Comparison of ENCODE assay signal across 10 cellular contexts in the genomic region with DNA sequence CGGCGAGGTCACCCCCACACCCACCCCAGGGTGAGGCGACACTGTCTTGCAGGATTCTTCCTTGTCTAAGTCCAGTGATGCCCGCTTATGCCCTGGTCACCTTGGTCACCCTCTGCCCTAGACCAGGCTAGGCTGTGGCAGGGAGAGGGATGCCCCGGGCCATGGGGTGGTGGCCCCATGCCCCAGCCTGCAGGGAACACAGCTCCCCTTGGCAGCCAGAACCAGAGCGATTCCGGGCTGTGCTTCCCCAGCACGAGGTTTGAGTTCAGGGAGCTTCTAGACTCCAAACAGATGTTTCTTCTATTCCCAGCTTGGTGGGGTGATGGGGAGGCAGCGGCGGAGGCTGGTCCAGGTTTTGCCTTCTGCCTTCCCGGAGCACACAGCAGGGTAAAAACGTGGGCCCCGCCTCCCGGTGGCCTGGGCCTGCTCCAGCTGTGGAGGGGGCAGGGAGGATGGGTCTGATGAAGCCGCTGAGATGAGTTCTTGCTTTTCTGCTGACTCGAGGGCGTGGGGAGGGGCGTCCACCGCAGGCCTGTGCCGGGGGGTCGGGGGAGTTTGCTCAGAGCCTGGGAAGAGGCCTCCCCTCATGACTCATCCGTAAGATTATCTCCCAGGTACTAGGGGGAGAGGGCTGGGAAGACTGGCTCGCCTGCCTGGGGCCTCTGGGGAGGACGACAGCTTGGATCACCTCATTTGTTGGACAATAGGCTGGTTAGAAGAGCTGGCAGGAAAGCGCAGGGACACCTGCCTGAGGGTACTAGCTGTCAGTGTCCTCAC. TPM values are rescaled to one million over a fixed set of nuclear protein-coding genes. Genes with fewer than 3 reads are reported as not detected.
A peak's percentile ranks its signal among the peaks of the same experiment; 100 is the strongest.
DNase-seq lines count a peak whose midpoint lies in the region; TF ChIP-seq lines count a peak whose summit lies in the region.
"Had no signal": no experiment of that assay in that cellular context is flagged by ENCODE, and none has a peak within 500 bp of the region (broad histone marks: within the 10 kb centered on the region; RNA-seq: fewer than 3 reads in every experiment).

No MANE protein-coding gene starts in this region.

- H3K27me3 Mint-ChIP-seq in brain = no peaks in the 10 kb centered on the region
- H3K27me3 Mint-ChIP-seq: stimulated activated naive CD8-positive, alpha-beta T cell treated with anti-CD3 and anti-CD28 coated beads, Interleukin-15, Interleukin-2, amounts not matched to agents 100 ng/mL and 50 ng/mL, for 24 hours had no signal

- in situ Hi-C loops in KBM-7 (cut with MboI; ENCODE audit: low pct_unique_long_range_greater_than_20kb, low sequenced_read_pairs) = loop anchor here (25.0 kb wide), 1 partner anchor 288 kb away; a partner anchor contains a TSS

- peaks cover 0 to 3% (median 0%) of the 10 kb centered on the region in 5 experiments for H3K9me3 Mint-ChIP-seq in brain
- H3K9me3 Mint-ChIP-seq: stimulated activated naive CD8-positive, alpha-beta T cell treated with anti-CD3 and anti-CD28 coated beads, Interleukin-15, Interleukin-2, amounts not matched to agents 100 ng/mL and 50 ng/mL, for 24 hours had no signal

- peaks cover 45% of the 10 kb centered on the region for H3K4me1 Mint-ChIP-seq in brain

- TF ChIP-seq CTCF in brain (conservative IDR thresholded peaks at IDR 0.05) = no peak

- DNase-seq in NCI-H2171 (lab: John Stamatoyannopoulos, UW) (peak; percentile 85), iPS-NIHi11 (ENCODE audit: low spot score) (peak; percentile 72), smooth muscle cell of the brain vasculature (ENCODE audit: low read depth, low spot score) (peak; percentile 78), OCI-M2 (lab: John Stamatoyannopoulos, UW; ENCODE audit: unreplicated experiment) (no peak), T-helper 9 cell (no peak), KBM-7 (no peak)
- no peak for DNase-seq in activated CD4-positive, alpha-beta T cell treated with anti-CD3 and anti-CD28 coated beads for 4 hours

- peak overlapping the region in 4 of 5 experiments; percentile 38 to 98 (median 94) for H3K27ac Mint-ChIP-seq in brain
- H3K27ac Mint-ChIP-seq: stimulated activated naive CD8-positive, alpha-beta T cell treated with anti-CD3 and anti-CD28 coated beads, Interleukin-15, Interleukin-2, amounts not matched to agents 100 ng/mL and 50 ng/mL, for 24 hours had no signal

- H3K4me3 Mint-ChIP-seq in brain = peak overlapping the region in 3 of 5 experiments; percentile 52 to 76 (median 55)
- H3K4me3 Mint-ChIP-seq: stimulated activated naive CD8-positive, alpha-beta T cell treated with anti-CD3 and anti-CD28 coated beads, Interleukin-15, Interleukin-2, amounts not matched to agents 100 ng/mL and 50 ng/mL, for 24 hours had no signal

- no peaks in the 10 kb centered on the region for H3K36me3 Mint-ChIP-seq in brain

RNA-seq across cellular contexts. Expression of a gene that starts 15.4 kb away (rescaled TPM):
- 3.6 TPM for polyA plus RNA-seq in brain (ENCODE audit: insufficient read depth, low read depth, low replicate concordance)
- polyA plus RNA-seq: endothelial cell of umbilical vein had no signal

RNA-seq across cellular contexts. Expression of a gene that starts 39.3 kb away (rescaled TPM):
- polyA plus RNA-seq in brain (ENCODE audit: insufficient read depth, low read depth, low replicate concordance) = 0.17 TPM
- polyA plus RNA-seq: endothelial cell of umbilical vein had no signal

RNA-seq across cellular contexts. Expression of a gene that starts 41.8 kb away (rescaled TPM):
- polyA plus RNA-seq in brain (ENCODE audit: insufficient read depth, low read depth, low replicate concordance) = not detected
- polyA plus RNA-seq: endothelial cell of umbilical vein had no signal

RNA-seq across cellular contexts. Expression of a gene that starts 44.5 kb away (rescaled TPM):
- 35.0 TPM for polyA plus RNA-seq in brain (ENCODE audit: insufficient read depth, low read depth, low replicate concordance)

Comparison
In these comparisons a context has a peak if more than half of its experiments do, and no peak if none do; other contexts are left out.
1. DNase-seq: peak in NCI-H2171 (single experiment), iPS-NIHi11 (single experiment) and smooth muscle cell of the brain vasculature (single experiment); none in activated CD4-positive, alpha-beta T cell treated with anti-CD3 and anti-CD28 coated beads for 4 hours (0 of 2), OCI-M2 (single experiment), T-helper 9 cell (single experiment) and KBM-7 (single experiment).